Comparison of ENCODE assay signal across 11 cellular contexts in genomic region chr6:84762941-84763396, GRCh38. TPM values are rescaled to one million over a fixed set of nuclear protein-coding genes. Genes with fewer than 3 reads are reported as not detected.
A peak's percentile ranks its signal among the peaks of the same experiment; 100 is the strongest.
DNase-seq lines count a peak whose midpoint lies in the region; ATAC-seq and TF ChIP-seq lines count a peak whose summit lies in the region.
"Had no signal": no experiment of that assay in that cellular context is flagged by ENCODE, and none has a peak within 500 bp of the region (broad histone marks: within the 10 kb centered on the region; RNA-seq: fewer than 3 reads in every experiment).

No MANE protein-coding gene starts in this region.

- no peak for TF ChIP-seq EP300 in esophagus muscularis mucosa (IDR thresholded peaks at IDR 0.05)

- H3K36me3 Mint-ChIP-seq in neural crest cell (ENCODE audit: low read depth): peaks cover 4% of the 10 kb centered on the region

- peaks cover 9% of the 10 kb centered on the region for H3K36me3 ChIP-seq in MG63
- no peaks in the 10 kb centered on the region for H3K36me3 ChIP-seq in esophagus muscularis mucosa

- H3K27me3 ChIP-seq in MG63 (no peaks in the 10 kb centered on the region), esophagus muscularis mucosa (peaks cover 0 to 77% (median 36%) of the 10 kb centered on the region in 4 donors)

- 0% methylated on average over 5 of the region's 38 CpGs for WGBS in esophagus muscularis mucosa

- no peak for DNase-seq in AG09309 (ENCODE audit: low read depth)
- DNase-seq in MG63: peak; percentile 61
- DNase-seq in esophagus muscularis mucosa (ENCODE audit: extremely low spot score): no peak
- DNase-seq in neural crest cell (ENCODE audit: low read depth, low spot score): no peak
- no peak for DNase-seq in stimulated activated naive CD4-positive, alpha-beta T cell (lab: John Stamatoyannopoulos, UW)
- no peak for DNase-seq in GM10266 (ENCODE audit: extremely low spot score)
- DNase-seq: activated CD4-positive, alpha-beta T cell treated with anti-CD3 and anti-CD28 coated beads for 4 hours; GDM1; NCI-H1048 had no signal

- H3K4me3 ChIP-seq in AG09309 (ENCODE audit: control insufficient read depth, low read depth, low read length) (peak overlapping the region; percentile 61), MG63 (peak overlapping the region; percentile 68), esophagus muscularis mucosa (peak overlapping the region; percentile 67 to 81 (median 72))

- H3K9me3 Mint-ChIP-seq in neural crest cell: no peaks in the 10 kb centered on the region

- H3K4me1 Mint-ChIP-seq in neural crest cell: peaks cover 9% of the 10 kb centered on the region

- H3K27me3 Mint-ChIP-seq in neural crest cell (ENCODE audit: low read depth): peaks cover 99% of the 10 kb centered on the region

- TF ChIP-seq POLR2A in esophagus muscularis mucosa (IDR thresholded peaks at IDR 0.05; ENCODE audit: low read depth): no peak

- no peak overlapping the region for H3K27ac Mint-ChIP-seq in neural crest cell (ENCODE audit: unreplicated experiment)

- no peak for ATAC-seq in GM18870 (IDR thresholded peaks at IDR 0.05; ENCODE audit: unreplicated experiment)
- no peak for ATAC-seq in GM21381 (IDR thresholded peaks at IDR 0.05; ENCODE audit: unreplicated experiment)

- peak overlapping the region; percentile 93 to 98 (median 95) for H3K27ac ChIP-seq in esophagus muscularis mucosa (replicated peaks in 1 of 4)

- peak overlapping the region; percentile 67 for H3K4me3 Mint-ChIP-seq in neural crest cell

- peaks cover 11 to 44% (median 37%) of the 10 kb centered on the region in 4 donors for H3K4me1 ChIP-seq in esophagus muscularis mucosa

- intact Hi-C loops in esophagus muscularis mucosa (cut with DNase I): loop anchor here (5.0 kb wide), 1 partner anchor 341 kb away; no protein-coding TSS in a partner anchor

- no peaks in the 10 kb centered on the region for H3K9me3 ChIP-seq in MG63
- no peaks in the 10 kb centered on the region for H3K9me3 ChIP-seq in esophagus muscularis mucosa

- no peak for TF ChIP-seq CTCF in AG09309 (IDR thresholded peaks at IDR 0.05; ENCODE audit: control insufficient read depth, insufficient read depth, low read depth, low read length, missing control alignments)
- no peak for TF ChIP-seq CTCF in esophagus muscularis mucosa (IDR thresholded peaks at IDR 0.05)
- peak; percentile 6 for TF ChIP-seq CTCF in neural crest cell (conservative IDR thresholded peaks at IDR 0.05)
- no peak for TF ChIP-seq CTCF in GM10266 (IDR thresholded peaks at IDR 0.05; ENCODE audit: control insufficient read depth, insufficient read depth, low read depth, missing control alignments)

RNA-seq across cellular contexts. Expression of gene TBX18, which starts 1.4 kb away (rescaled TPM):
- total RNA-seq in MG63 (2014; rRNA removed; shearing (Covaris generic); ENCODE audit: low replicate concordance): 16.4 and 31.6 TPM in 2 replicates
- total RNA-seq in esophagus muscularis mucosa: 10 to 100 TPM in 3 of 4 donors, 1 to 10 TPM in 1; 8.7 to 17.4 (median 11.2) TPM
- total RNA-seq in neural crest cell: 0.27 and 0.47 TPM in 2 replicates
